In the genomic region with DNA sequence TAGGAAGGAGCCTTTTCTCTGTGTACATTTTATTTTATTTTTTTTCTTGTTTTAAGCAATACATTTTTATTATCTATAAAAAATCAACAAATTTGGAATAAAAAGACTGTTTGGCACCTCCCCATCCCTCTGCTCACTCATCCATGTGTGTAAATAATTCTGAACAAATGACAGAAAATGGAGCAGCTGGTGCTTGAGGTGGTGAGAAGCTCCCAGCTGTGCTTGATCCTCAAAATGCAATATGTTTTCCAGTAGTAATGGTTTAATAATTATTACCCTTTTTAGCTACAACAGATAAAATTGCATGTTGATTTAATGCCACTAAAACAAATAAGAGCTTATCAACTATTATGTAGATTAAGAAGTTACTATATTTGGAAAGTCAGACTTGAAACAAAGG, we compare ENCODE assay signal across 22 cellular contexts.
A peak's percentile ranks its signal among the peaks of the same experiment; 100 is the strongest.
DNase-seq lines count a peak whose midpoint lies in the region; ATAC-seq and TF ChIP-seq lines count a peak whose summit lies in the region.
"Had no signal": no experiment of that assay in that cellular context is flagged by ENCODE, and none has a peak within 500 bp of the region (broad histone marks: within the 10 kb centered on the region; RNA-seq: fewer than 3 reads in every experiment).

No MANE protein-coding gene starts in this region.

- H3K36me3 Mint-ChIP-seq in GM23338 (ENCODE audit: low read depth): peaks cover 9% of the 10 kb centered on the region
- H3K36me3 Mint-ChIP-seq: activated naive CD8-positive, alpha-beta T cell had no signal

- no peak for TF ChIP-seq RAD21 in SK-N-SH (IDR thresholded peaks at IDR 0.05; ENCODE audit: low read length)

- no peaks in the 10 kb centered on the region for H3K79me2 ChIP-seq in SK-N-SH (ENCODE audit: insufficient read depth)
- no peaks in the 10 kb centered on the region for H3K79me2 ChIP-seq in smooth muscle cell (ENCODE audit: low read depth)
- no peaks in the 10 kb centered on the region for H3K79me2 ChIP-seq in GM23338 (replicated peaks; ENCODE audit: insufficient read depth)

- H3K27me3 ChIP-seq in SK-N-SH (ENCODE audit: insufficient read depth): no peaks in the 10 kb centered on the region
- no peaks in the 10 kb centered on the region for H3K27me3 ChIP-seq in smooth muscle cell (ENCODE audit: low read depth)
- no peaks in the 10 kb centered on the region for H3K27me3 ChIP-seq in GM23338 (ENCODE audit: insufficient read depth)
- H3K27me3 ChIP-seq: BLaER1, suprapubic skin had no signal

- 0 out of 2 replicates have a peak overlapping the region, but pooled peaks have one; percentile 18 for H3K4me2 ChIP-seq in SK-N-SH
- peak overlapping the region; percentile 72 for H3K4me2 ChIP-seq in smooth muscle cell
- no peak overlapping the region for H3K4me2 ChIP-seq in GM23338
- H3K4me2 ChIP-seq: A549, BLaER1, PC-9 had no signal

- DNase-seq in SK-N-SH: no peak
- DNase-seq in NCI-H2171 (lab: John Stamatoyannopoulos, UW): peak; percentile 87
- DNase-seq in SHP77 (lab: John Stamatoyannopoulos, UW): peak; percentile 57 to 81
- no peak for DNase-seq in smooth muscle cell (lab: John Stamatoyannopoulos, UW; ENCODE audit: unreplicated experiment)
- DNase-seq in GM23338 (ENCODE audit: low spot score): no peak
- no peak for DNase-seq in hepatic stellate cell (ENCODE audit: low spot score)
- DNase-seq in activated CD4-positive, alpha-beta T cell treated with anti-CD3 and anti-CD28 coated beads, Interleukin-2, amount 50 U/mL, for 4 hours: no peak
- DNase-seq: activated CD4-positive, alpha-beta T cell treated with anti-CD3 and anti-CD28 coated beads, Interleukin-2, amount 50 U/mL, for 1 hour; Calu3; midbrain; NCI-H2029; NCI-H82; PC-9; stimulated activated CD4-positive, alpha-beta T cell treated with anti-CD3 and anti-CD28 coated beads, Interleukin-1b, Interleukin-23, amount 100 ng/mL, for 48 hours had no signal

- H3K4me1 Mint-ChIP-seq in GM23338: peaks cover 24% of the 10 kb centered on the region
- H3K4me1 Mint-ChIP-seq: nephron had no signal

- H3K9ac ChIP-seq in SK-N-SH (no peak overlapping the region; the same call in 1 of the 2 replicates), smooth muscle cell (ENCODE audit: low read depth) (no peak overlapping the region)
- H3K9ac ChIP-seq: BLaER1 had no signal

- peaks cover 0 to 20% of the 10 kb centered on the region in 2 experiments; a peak in 2 of 4 replicates for H3K4me1 ChIP-seq in SK-N-SH (ENCODE audit: control insufficient read depth in 1 of 2, insufficient read depth in 2 of 2, low read depth in 1 of 2, low read length in 1 of 2)
- peaks cover 23% of the 10 kb centered on the region for H3K4me1 ChIP-seq in smooth muscle cell (ENCODE audit: low read depth)
- peaks cover 10% of the 10 kb centered on the region; the same call in 1 of the 2 replicates for H3K4me1 ChIP-seq in GM23338 (ENCODE audit: insufficient read depth)
- H3K4me1 ChIP-seq: A549, BLaER1, suprapubic skin had no signal

- H4K20me1 ChIP-seq in SK-N-SH (ENCODE audit: insufficient read depth) (no peaks in the 10 kb centered on the region), smooth muscle cell (ENCODE audit: low read depth) (no peaks in the 10 kb centered on the region), GM23338 (replicated peaks; ENCODE audit: insufficient read depth) (no peaks in the 10 kb centered on the region)
- H4K20me1 ChIP-seq: BLaER1 had no signal

- H3K27ac ChIP-seq in SK-N-SH (ENCODE audit: low read depth in 2 of 2, low read length in 1 of 2) (peak overlapping the region in 1 of 2 experiments; percentile 84; a peak in 2 of 4 replicates), smooth muscle cell (ENCODE audit: low read depth) (peak overlapping the region; percentile 36), GM23338 (ENCODE audit: low read depth) (no peak overlapping the region)
- H3K27ac ChIP-seq: A549, BLaER1, HL-60, PC-9, suprapubic skin had no signal

- TF ChIP-seq CTCF in SK-N-SH (IDR thresholded peaks at IDR 0.05) (no peak), smooth muscle cell (IDR thresholded peaks at IDR 0.05; ENCODE audit: borderline replicate concordance, insufficient read depth, poor library complexity, severe bottlenecking) (no peak), GM23338 (conservative IDR thresholded peaks at IDR 0.05; ENCODE audit: low read depth in 2 of 2) (no peak)

- peaks cover 1% of the 10 kb centered on the region for H3K27me3 Mint-ChIP-seq in GM23338 (ENCODE audit: insufficient read depth, low read depth, poor library complexity)
- H3K27me3 Mint-ChIP-seq: activated naive CD8-positive, alpha-beta T cell had no signal

- no peak overlapping the region for H3K4me3 Mint-ChIP-seq in GM23338
- H3K4me3 Mint-ChIP-seq: activated naive CD8-positive, alpha-beta T cell; nephron had no signal

- H3K9me2 ChIP-seq in SK-N-SH: no peaks in the 10 kb centered on the region
- H3K9me2 ChIP-seq in GM23338 (ENCODE audit: insufficient read depth): no peaks in the 10 kb centered on the region; the same call in 1 of the 2 replicates

- H3K4me3 ChIP-seq in SK-N-SH (ENCODE audit: low read depth in 2 of 2, low read length in 1 of 2): no peak overlapping the region
- H3K4me3 ChIP-seq in smooth muscle cell: no peak overlapping the region
- H3K4me3 ChIP-seq in GM23338: no peak overlapping the region
- H3K4me3 ChIP-seq: A549, BLaER1, PC-9, suprapubic skin had no signal

- POLR2A ChIA-PET in SK-N-SH (lab: Yijun Ruan, JAX): no interaction called here

- H3K9me3 ChIP-seq in SK-N-SH (no peaks in the 10 kb centered on the region), smooth muscle cell (replicated peaks; ENCODE audit: low read depth) (no peaks in the 10 kb centered on the region)
- H3K9me3 ChIP-seq: A549, BLaER1, suprapubic skin had no signal

- peaks cover 36% of the 10 kb centered on the region for H3F3A ChIP-seq in SK-N-SH (replicated peaks; ENCODE audit: insufficient read depth)
- peaks cover 9% of the 10 kb centered on the region for H3F3A ChIP-seq in smooth muscle cell (ENCODE audit: low read depth)
- no peaks in the 10 kb centered on the region for H3F3A ChIP-seq in GM23338 (replicated peaks; ENCODE audit: low read depth)

- TF ChIP-seq EP300 in SK-N-SH (IDR thresholded peaks at IDR 0.05; ENCODE audit: borderline replicate concordance in 1 of 2, low read depth in 1 of 2, low read length in 1 of 2): no peak

- H2AFZ ChIP-seq in SK-N-SH (ENCODE audit: low read depth) (peak overlapping the region; percentile 64; the same call in 1 of the 2 replicates), smooth muscle cell (ENCODE audit: low read depth) (peak overlapping the region; percentile 38), GM23338 (no peak overlapping the region)
- H2AFZ ChIP-seq: PC-9 had no signal

- H3K9me3 Mint-ChIP-seq in GM23338: peaks cover 2% of the 10 kb centered on the region; the same call in 2 of the 3 replicates
- H3K9me3 Mint-ChIP-seq: nephron had no signal

- CTCF ChIA-PET in SK-N-SH (lab: Yijun Ruan, JAX): no interaction called here

- no peak overlapping the region for H3K27ac Mint-ChIP-seq in GM23338
- H3K27ac Mint-ChIP-seq: activated naive CD8-positive, alpha-beta T cell; nephron had no signal

- ATAC-seq in SK-N-SH treated with all-trans-retinoic acid at 6 μM for 48 hours: no peak
- no peak for ATAC-seq in GM23338
- ATAC-seq: A549, sciatic nerve had no signal

- H3K36me3 ChIP-seq in SK-N-SH (replicated peaks in 1 of 2; ENCODE audit: control insufficient read depth in 1 of 2, insufficient read depth in 2 of 2, low read length in 1 of 2): no peaks in the 10 kb centered on the region
- H3K36me3 ChIP-seq in smooth muscle cell (ENCODE audit: low read depth): no peaks in the 10 kb centered on the region
- H3K36me3 ChIP-seq in GM23338 (ENCODE audit: insufficient read depth): no peaks in the 10 kb centered on the region
- H3K36me3 ChIP-seq: BLaER1, suprapubic skin had no signal

TF ChIP-seq in SK-N-SH, 30 proteins besides CTCF, POLR2A, EP300 and RAD21:
- TF ChIP-seq, protein P1, sequence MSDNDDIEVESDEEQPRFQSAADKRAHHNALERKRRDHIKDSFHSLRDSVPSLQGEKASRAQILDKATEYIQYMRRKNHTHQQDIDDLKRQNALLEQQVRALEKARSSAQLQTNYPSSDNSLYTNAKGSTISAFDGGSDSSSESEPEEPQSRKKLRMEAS (IDR thresholded peaks at IDR 0.05; ENCODE audit: low read depth): no peak
- TF ChIP-seq RXRA (IDR thresholded peaks at IDR 0.05; ENCODE audit: borderline replicate concordance, low read depth) (no peak), POLR2AphosphoS5 (IDR thresholded peaks at IDR 0.05; ENCODE audit: low read depth, low read length) (no peak), JUND (IDR thresholded peaks at IDR 0.05) (no peak), YY1 (IDR thresholded peaks at IDR 0.05; ENCODE audit: low read depth) (no peak), MEF2A (IDR thresholded peaks at IDR 0.05; ENCODE audit: borderline replicate concordance, low read depth) (no peak), RFX5 (IDR thresholded peaks at IDR 0.05; ENCODE audit: low read length) (no peak), ELF1 (IDR thresholded peaks at IDR 0.05) (no peak)

TF ChIP-seq in SK-N-SH treated with all-trans-retinoic acid at 6 μM for 48 hours, 23 proteins besides CTCF, POLR2A, EP300 and RAD21 (continues in another document):
- TF ChIP-seq, protein P2, sequence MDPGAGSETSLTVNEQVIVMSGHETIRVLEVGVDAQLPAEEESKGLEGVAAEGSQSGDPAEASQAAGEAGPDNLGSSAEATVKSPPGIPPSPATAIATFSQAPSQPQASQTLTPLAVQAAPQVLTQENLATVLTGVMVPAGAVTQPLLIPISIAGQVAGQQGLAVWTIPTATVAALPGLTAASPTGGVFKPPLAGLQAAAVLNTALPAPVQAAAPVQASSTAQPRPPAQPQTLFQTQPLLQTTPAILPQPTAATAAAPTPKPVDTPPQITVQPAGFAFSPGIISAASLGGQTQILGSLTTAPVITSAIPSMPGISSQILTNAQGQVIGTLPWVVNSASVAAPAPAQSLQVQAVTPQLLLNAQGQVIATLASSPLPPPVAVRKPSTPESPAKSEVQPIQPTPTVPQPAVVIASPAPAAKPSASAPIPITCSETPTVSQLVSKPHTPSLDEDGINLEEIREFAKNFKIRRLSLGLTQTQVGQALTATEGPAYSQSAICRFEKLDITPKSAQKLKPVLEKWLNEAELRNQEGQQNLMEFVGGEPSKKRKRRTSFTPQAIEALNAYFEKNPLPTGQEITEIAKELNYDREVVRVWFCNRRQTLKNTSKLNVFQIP (CRISPR knock-in tag; IDR thresholded peaks at IDR 0.05; ENCODE audit: borderline replicate concordance, low read depth): no peak

TF ChIP-seq in GM23338, 12 proteins besides CTCF, POLR2A, EP300 and RAD21 (continues in another document):
- TF ChIP-seq EZH2phosphoT487 (IDR thresholded peaks at IDR 0.05; ENCODE audit: unreplicated experiment) (no peak), CREB1 (CRISPR knock-in tag; IDR thresholded peaks at IDR 0.05; ENCODE audit: low read depth) (no peak), JUNB (IDR thresholded peaks at IDR 0.05; ENCODE audit: unreplicated experiment) (no peak), NANOG (IDR thresholded peaks at IDR 0.05; ENCODE audit: borderline replicate concordance) (no peak), EZH2 (IDR thresholded peaks at IDR 0.05; ENCODE audit: low read depth, unreplicated experiment) (no peak)

Comparison
In these comparisons a context has a peak if more than half of its experiments do, and no peak if none do; other contexts are left out.
1. DNase-seq: peak in NCI-H2171 (single experiment) and SHP77 (2 of 2); none in SK-N-SH (single experiment), smooth muscle cell (single experiment), GM23338 (single experiment), hepatic stellate cell (single experiment) and activated CD4-positive, alpha-beta T cell treated with anti-CD3 and anti-CD28 coated beads, Interleukin-2, amount 50 U/mL, for 4 hours (0 of 2).